8 cellular contexts compared by ENCODE assay signal in the genomic region with DNA sequence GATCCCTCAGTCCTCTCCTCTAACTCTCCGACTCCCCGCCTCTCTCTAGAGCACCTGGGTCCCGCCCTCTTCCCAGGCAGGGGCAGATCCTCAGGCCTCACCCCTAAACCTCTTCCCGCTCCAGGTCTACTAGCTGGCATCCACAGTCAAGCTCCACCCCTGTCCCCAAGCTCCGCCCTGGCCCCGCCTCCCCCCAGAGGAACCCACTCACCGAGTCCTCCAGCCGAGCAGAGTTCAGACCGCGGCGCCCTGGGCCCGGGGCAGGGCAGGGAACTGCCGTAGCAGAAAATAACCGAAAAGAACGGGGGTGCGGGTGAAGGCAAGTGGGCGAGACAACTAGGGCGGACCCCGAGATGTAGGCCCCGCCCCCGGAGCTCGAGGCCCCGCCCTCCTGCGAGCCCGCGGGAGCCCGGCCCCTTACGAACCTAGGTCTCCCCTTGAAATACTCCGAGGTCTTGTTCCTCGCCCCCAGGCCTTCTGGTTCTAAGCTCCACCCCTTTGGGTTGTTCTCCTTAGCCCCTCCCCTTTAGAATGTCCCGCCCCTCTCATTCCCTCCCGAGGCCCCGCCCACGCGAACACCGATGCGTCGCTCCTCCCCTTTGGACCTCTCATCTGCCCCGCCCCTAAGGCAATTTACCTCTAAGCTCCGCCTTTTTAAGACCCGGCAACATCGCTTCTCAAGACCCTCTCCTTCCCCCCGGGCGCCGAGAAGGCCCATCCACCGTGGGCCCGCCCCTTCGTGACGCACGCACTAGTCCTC. TPM values are rescaled to one million over a fixed set of nuclear protein-coding genes. Genes with fewer than 3 reads are reported as not detected.
DNase-seq lines count a peak whose midpoint lies in the region; ATAC-seq, FAIRE-seq and TF ChIP-seq lines count a peak whose summit lies in the region.

A gene with protein sequence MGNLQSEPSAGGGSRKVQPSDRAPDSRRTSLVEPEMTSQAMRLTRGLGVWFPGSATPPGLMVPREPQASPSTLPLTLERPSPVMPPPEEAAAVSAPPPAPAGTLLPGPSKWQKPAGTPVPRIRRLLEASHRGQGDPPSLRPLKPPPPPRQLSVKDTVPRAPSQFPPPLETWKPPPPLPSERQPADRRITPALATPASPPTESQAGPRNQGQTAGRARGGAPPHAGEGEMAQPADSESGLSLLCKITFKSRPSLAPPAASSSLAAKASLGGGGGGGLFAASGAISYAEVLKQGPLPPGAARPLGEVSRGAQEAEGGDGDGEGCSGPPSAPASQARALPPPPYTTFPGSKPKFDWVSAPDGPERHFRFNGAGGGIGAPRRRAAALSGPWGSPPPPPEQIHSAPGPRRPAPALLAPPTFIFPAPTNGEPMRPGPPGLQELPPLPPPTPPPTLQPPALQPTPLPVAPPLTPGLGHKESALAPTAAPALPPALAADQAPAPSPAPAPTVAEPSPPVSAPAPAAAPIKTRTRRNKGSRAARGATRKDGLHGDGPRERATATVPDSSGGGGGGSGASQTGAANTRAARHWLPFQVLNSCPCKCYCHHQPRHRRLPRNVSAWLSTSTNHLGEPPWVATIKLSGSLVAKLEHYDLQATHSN (minus strand): TSS at position 485 of the 760 bp plus-strand sequence. CDS start 773 bp downstream, outside the sequence.

- DNase-seq in Caco-2 (peak; percentile 91 to 94), NCI-H2227 treated with DMSO at 0.1 percent for 48 hours (lab: John Stamatoyannopoulos, UW) (peak; percentile 100), cerebellar cortex (ENCODE audit: low spot score) (peak; percentile 94), keratinocyte (ENCODE audit: low read depth, low spot score) (peak; percentile 96)
- DNase-seq in activated CD4-positive, alpha-beta T cell treated with anti-CD3 and anti-CD28 coated beads for 1 hour = peak; percentile 61
- DNase-seq in stimulated activated CD4-positive, alpha-beta T cell treated with anti-CD3 and anti-CD28 coated beads, Interleukin-12 subunit alpha, Interleukin-12 subunit beta, amount 100 ng/mL, for 24 hours (ENCODE audit: low read depth in 2 of 2) = peak; percentile 58 to 76

- H3K4me2 ChIP-seq in keratinocyte (ENCODE audit: control insufficient read depth, extremely low read depth, insufficient read depth, low read depth, low read length) = peak within 1 kb of the TSS; percentile 95

- peak within 1 kb of the TSS; percentile 83 for H3K4me3 Mint-ChIP-seq in Caco-2 (ENCODE audit: unreplicated experiment)

- intact Hi-C loops in Caco-2 (cut with micrococcal nuclease; ENCODE audit: unreplicated experiment) = loop anchor here (1.0 kb wide), 2 partner anchors 13 to 15 kb away; a partner anchor contains a TSS

- CTCF ChIA-PET in Caco-2 (lab: Charles Lee) = interaction anchor here (0.6 to 2.2 kb wide), 8 partner anchors 10 to 543 kb away, joined by 3 to 39 read pairs (median 5); a partner anchor contains a TSS

- peak within 1 kb of the TSS; percentile 43 for H3K27ac Mint-ChIP-seq in Caco-2 (ENCODE audit: unreplicated experiment)

- H3K36me3 Mint-ChIP-seq in Caco-2 (ENCODE audit: insufficient read depth, unreplicated experiment) = peaks cover 43% of the 10 kb centered on the region

- no peaks in the 10 kb centered on the region for H3K27me3 ChIP-seq in Caco-2 (replicated peaks; ENCODE audit: control insufficient read depth, insufficient read depth, low read length)
- no peaks in the 10 kb centered on the region for H3K27me3 ChIP-seq in keratinocyte (ENCODE audit: control insufficient read depth, extremely low read depth, insufficient read depth, low read length)

- H3K9ac ChIP-seq in keratinocyte (ENCODE audit: control insufficient read depth, extremely low read depth, insufficient read depth, low read length) = peak within 1 kb of the TSS; percentile 71

- H2AFZ ChIP-seq in keratinocyte (ENCODE audit: control insufficient read depth, low read length) = peak within 1 kb of the TSS; percentile 70

- H3K36me3 ChIP-seq in Caco-2 (ENCODE audit: control insufficient read depth, insufficient read depth, low read length) (peaks cover 5% of the 10 kb centered on the region), keratinocyte (ENCODE audit: control insufficient read depth in 2 of 2, extremely low read depth in 1 of 2, insufficient read depth in 2 of 2, low read length in 2 of 2) (peaks cover 7 to 19% of the 10 kb centered on the region in 2 experiments)

- no peak for TF ChIP-seq CTCF in Caco-2 (IDR thresholded peaks at IDR 0.05; ENCODE audit: insufficient read depth in 1 of 2, low read depth in 1 of 2, low read length in 1 of 2, severe bottlenecking in 1 of 2, unreplicated experiment in 1 of 2)
- no peak for TF ChIP-seq CTCF in keratinocyte (optimal IDR thresholded peaks at IDR 0.05 in 1 of 3, IDR thresholded peaks at IDR 0.05 in 1 of 3, conservative IDR thresholded peaks at IDR 0.05 in 1 of 3; ENCODE audit: extremely low read depth in 1 of 3, insufficient read depth in 2 of 3, low read length in 3 of 3)

- H3K27me3 Mint-ChIP-seq in Caco-2 (ENCODE audit: insufficient read depth, unreplicated experiment) = no peaks in the 10 kb centered on the region

- peak; percentile 90 for FAIRE-seq in keratinocyte (lab: Jason Lieb, UNC)

- H3K4me1 ChIP-seq in Caco-2 = peaks cover 25% of the 10 kb centered on the region
- H3K4me1 ChIP-seq in keratinocyte (ENCODE audit: control insufficient read depth, extremely low read depth, insufficient read depth, low read length) = peaks cover 19% of the 10 kb centered on the region

- H3K4me1 Mint-ChIP-seq in Caco-2 (ENCODE audit: low read depth, unreplicated experiment) = peaks cover 18% of the 10 kb centered on the region

- H3K79me2 ChIP-seq in keratinocyte (ENCODE audit: control insufficient read depth, insufficient read depth, low read length) = peaks cover 4% of the 10 kb centered on the region

- dilution Hi-C loops in keratinocyte (cut with MboI; ENCODE audit: extremely low pct_ligation_motif_present, low sequenced_read_pairs) = no loop called here

- H3K27ac ChIP-seq in keratinocyte (ENCODE audit: control insufficient read depth, insufficient read depth, low read length) = peak within 1 kb of the TSS; percentile 61

- peaks cover 7% of the 10 kb centered on the region for H4K20me1 ChIP-seq in keratinocyte (ENCODE audit: control insufficient read depth, extremely low read depth, insufficient read depth, low read length)

- no TSS peak for BruUV-seq in Caco-2 (replicated peaks; lab: Mats Ljungman, UMichigan)

- POLR2A ChIA-PET in Caco-2 (lab: Charles Lee) = interaction anchor here (0.5 to 2.1 kb wide), 10 partner anchors 13 to 890 kb away, joined by 3 to 26 read pairs (median 8); a partner anchor contains a TSS

- peaks cover 2% of the 10 kb centered on the region for H3K9me1 ChIP-seq in keratinocyte (ENCODE audit: control insufficient read depth, extremely low read depth, insufficient read depth, low read length)

- no peaks in the 10 kb centered on the region for H3K9me3 ChIP-seq in Caco-2
- no peaks in the 10 kb centered on the region for H3K9me3 ChIP-seq in keratinocyte (ENCODE audit: control insufficient read depth, low read depth, low read length)

- H3K4me3 ChIP-seq in Caco-2 (ENCODE audit: low read depth, low read length) = peak within 1 kb of the TSS; percentile 60
- peak within 1 kb of the TSS; percentile 67 to 88 (median 74) for H3K4me3 ChIP-seq in keratinocyte (ENCODE audit: control insufficient read depth in 2 of 3, extremely low read depth in 1 of 3, insufficient read depth in 2 of 3, low read depth in 1 of 3, low read length in 3 of 3)

- peak; percentile 46 for ATAC-seq in HG02588 (IDR thresholded peaks at IDR 0.05; ENCODE audit: unreplicated experiment)
- ATAC-seq in GM19351 (IDR thresholded peaks at IDR 0.05; ENCODE audit: unreplicated experiment) = no peak

- no peaks in the 10 kb centered on the region for H3K9me3 Mint-ChIP-seq in Caco-2 (ENCODE audit: unreplicated experiment)

RNA-seq across cellular contexts. Expression of the gene that starts here (rescaled TPM):
- 0.79 TPM in 1 of 2 replicates, not detected in the other for total RNA-seq in Caco-2 (2022)
- polyA plus RNA-seq in keratinocyte = 0.07 to 0.22 TPM in 2 of 3 replicates, not detected in the other
- not detected for polyA plus RNA-seq in keratinocyte (2011; ENCODE audit: low read depth)
- polyA plus RNA-seq in keratinocyte (2011; cell fraction: cytosol; rRNA removed) = 0.02 and 0.45 TPM in 2 replicates
- polyA plus RNA-seq in keratinocyte (2011; cell fraction: nucleus; rRNA removed) = 0.10 and 0.19 TPM in 2 replicates
- 0.74 and 1.1 TPM in 2 replicates for polyA plus RNA-seq in keratinocyte (2012; ENCODE audit: low replicate concordance)
- not detected in 3 replicates for polyA minus RNA-seq in keratinocyte
- polyA minus RNA-seq in keratinocyte (2011; cell fraction: cytosol; rRNA and poly(A)+ RNA removed) = not detected
- polyA minus RNA-seq in keratinocyte (2011; cell fraction: nucleus; rRNA and poly(A)+ RNA removed) = not detected in 2 replicates

Comparison
In these comparisons a context has a peak if more than half of its experiments do, and no peak if none do; other contexts are left out.
1. Peak in DNase-seq and H3K4me3 ChIP-seq in Caco-2; RNA of the gene not detected or under 1 TPM.